ENCODE assay signal across 20 cellular contexts in the genomic region with DNA sequence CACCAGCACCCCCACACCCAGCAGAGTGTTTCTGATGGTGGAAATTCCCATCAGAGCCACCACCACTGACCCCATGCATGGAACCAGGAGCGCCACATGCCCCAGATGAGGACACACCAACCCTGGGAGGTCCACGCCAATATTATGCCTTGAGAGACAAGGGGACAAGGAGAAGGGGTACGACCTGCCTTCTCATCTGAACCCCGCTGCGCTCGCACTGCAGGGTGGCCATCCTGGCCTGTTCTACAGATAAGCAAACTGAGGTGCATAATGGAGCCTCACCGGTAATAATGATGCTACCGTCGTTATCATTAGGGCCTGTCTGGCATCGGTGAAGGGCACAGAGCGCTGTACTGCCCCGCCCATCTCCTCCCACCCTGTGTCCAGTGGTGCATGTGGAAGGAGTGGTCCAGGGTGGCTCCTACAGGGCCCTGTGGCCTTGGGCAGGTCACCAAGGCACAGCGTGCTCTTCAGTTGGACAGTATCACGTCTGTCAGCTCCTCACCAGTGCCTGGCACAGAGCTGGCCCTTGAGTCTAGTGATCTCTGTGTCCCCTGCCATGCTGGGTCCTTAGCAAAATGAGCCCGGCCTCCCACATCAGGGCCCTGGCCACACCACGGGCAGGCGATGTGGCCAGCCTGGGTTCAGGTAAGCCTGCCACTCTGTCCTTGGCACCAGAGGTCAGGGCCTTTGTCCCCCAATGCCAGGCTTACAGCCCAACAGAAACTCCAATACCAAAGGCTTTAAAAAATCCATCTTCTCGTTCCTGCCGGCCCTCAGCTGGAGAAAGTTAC.
"Had no signal": no experiment of that assay in that cellular context is flagged by ENCODE, and none has a peak within 500 bp of the region (broad histone marks: within the 10 kb centered on the region; RNA-seq: fewer than 3 reads in every experiment).

No MANE protein-coding gene starts in this region.

- H3K9me3 Mint-ChIP-seq: activated CD8-positive, alpha-beta T cell treated with anti-CD3 and anti-CD28 coated beads for 36 hours; activated T-helper 17 cell treated with anti-CD3 and anti-CD28 coated beads, Interleukin-2, amount 50 U/mL, for 72 hours; natural killer cell treated with Interleukin-12 subunit alpha and Interleukin-12 subunit beta and Interleukin-15 and Interleukin-18, amount 100 ng/mL, for 72 hours had no signal

- H3K4me3 ChIP-seq: ascending aorta, heart right ventricle, skin epidermis had no signal

- H3K4me1 ChIP-seq: ascending aorta, heart right ventricle had no signal

- H3K27me3 ChIP-seq: ascending aorta had no signal

- DNase-seq: activated CD4-positive, alpha-beta T cell treated with anti-CD3 and anti-CD28 coated beads for 36 hours; activated CD8-positive, alpha-beta T cell treated with anti-CD3 and anti-CD28 coated beads for 36 hours; activated naive CD4-positive, alpha-beta T cell treated with anti-CD3 and anti-CD28 coated beads for 36 hours; activated T-cell treated with anti-CD3 and anti-CD28 coated beads, Interleukin-2, amount 50 U/mL, for 1 hour; effector CD4-positive, alpha-beta T cell; heart right ventricle; nucleus accumbens; retina; stimulated activated CD4-positive, alpha-beta T cell treated with anti-CD3 and anti-CD28 coated beads, Interleukin-15, amount 100 ng/mL, for 24 hours; stimulated activated CD4-positive, alpha-beta T cell treated with anti-CD3 and anti-CD28 coated beads, Interleukin-2, amount 100 ng/mL, for 48 hours; T-helper 2 cell; WERI-Rb-1 had no signal

- H3K27ac ChIP-seq: ascending aorta, heart right ventricle, skin epidermis, WERI-Rb-1 had no signal

- H3K27ac Mint-ChIP-seq: activated CD4-positive, alpha-beta T cell treated with anti-CD3 and anti-CD28 coated beads for 36 hours; activated CD8-positive, alpha-beta T cell treated with anti-CD3 and anti-CD28 coated beads for 36 hours; activated naive CD4-positive, alpha-beta T cell treated with anti-CD3 and anti-CD28 coated beads for 36 hours; activated T-helper 17 cell treated with anti-CD3 and anti-CD28 coated beads, Interleukin-2, amount 50 U/mL, for 72 hours; mesothelial cell of epicardium; natural killer cell treated with Interleukin-12 subunit alpha and Interleukin-12 subunit beta and Interleukin-15 and Interleukin-18, amount 100 ng/mL, for 72 hours; stimulated activated naive CD8-positive, alpha-beta T cell treated with anti-CD3 and anti-CD28 coated beads, Interleukin-15, Interleukin-2, amounts not matched to agents 100 ng/mL and 50 ng/mL, for 24 hours; type B pancreatic cell had no signal

- H3K27me3 Mint-ChIP-seq: activated CD4-positive, alpha-beta T cell treated with anti-CD3 and anti-CD28 coated beads for 36 hours; activated CD8-positive, alpha-beta T cell treated with anti-CD3 and anti-CD28 coated beads for 36 hours; stimulated activated naive CD8-positive, alpha-beta T cell treated with anti-CD3 and anti-CD28 coated beads, Interleukin-15, Interleukin-2, amounts not matched to agents 100 ng/mL and 50 ng/mL, for 24 hours; type B pancreatic cell had no signal

- H3K4me3 Mint-ChIP-seq: activated CD4-positive, alpha-beta T cell treated with anti-CD3 and anti-CD28 coated beads for 36 hours; activated CD8-positive, alpha-beta T cell treated with anti-CD3 and anti-CD28 coated beads for 36 hours; activated naive CD4-positive, alpha-beta T cell treated with anti-CD3 and anti-CD28 coated beads for 36 hours; activated T-helper 17 cell treated with anti-CD3 and anti-CD28 coated beads, Interleukin-2, amount 50 U/mL, for 72 hours; mesothelial cell of epicardium; natural killer cell treated with Interleukin-12 subunit alpha and Interleukin-12 subunit beta and Interleukin-15 and Interleukin-18, amount 100 ng/mL, for 72 hours; stimulated activated naive CD8-positive, alpha-beta T cell treated with anti-CD3 and anti-CD28 coated beads, Interleukin-15, Interleukin-2, amounts not matched to agents 100 ng/mL and 50 ng/mL, for 24 hours; type B pancreatic cell had no signal

- H3K9me3 ChIP-seq: ascending aorta, heart right ventricle had no signal

- H3K4me1 Mint-ChIP-seq: activated CD4-positive, alpha-beta T cell treated with anti-CD3 and anti-CD28 coated beads for 36 hours; activated T-helper 17 cell treated with anti-CD3 and anti-CD28 coated beads, Interleukin-2, amount 50 U/mL, for 72 hours; mesothelial cell of epicardium had no signal

- H3K36me3 Mint-ChIP-seq: natural killer cell treated with Interleukin-12 subunit alpha and Interleukin-12 subunit beta and Interleukin-15 and Interleukin-18, amount 100 ng/mL, for 72 hours had no signal

- H3K36me3 ChIP-seq: ascending aorta, heart right ventricle had no signal

- ATAC-seq: activated CD4-positive, alpha-beta T cell treated with anti-CD3 and anti-CD28 coated beads for 36 hours; activated CD8-positive, alpha-beta T cell treated with anti-CD3 and anti-CD28 coated beads for 36 hours; activated T-helper 17 cell treated with anti-CD3 and anti-CD28 coated beads, Interleukin-2, amount 50 U/mL, for 72 hours; esophagus mucosa; heart right ventricle had no signal
